ENCODE assay signal across 9 cellular contexts in genomic region chr3:136787226-136787793, GRCh38. TPM values are rescaled to one million over a fixed set of nuclear protein-coding genes. Genes with fewer than 3 reads are reported as not detected.
DNase-seq lines count a peak whose midpoint lies in the region; ATAC-seq and TF ChIP-seq lines count a peak whose summit lies in the region.
"Had no signal": no experiment of that assay in that cellular context is flagged by ENCODE, and none has a peak within 500 bp of the region (broad histone marks: within the 10 kb centered on the region; RNA-seq: fewer than 3 reads in every experiment).

No MANE protein-coding gene starts in this region.

- H3K36me3 ChIP-seq in GM23338 (ENCODE audit: insufficient read depth) (no peaks in the 10 kb centered on the region), OCI-LY7 (ENCODE audit: insufficient read depth, low read length) (no peaks in the 10 kb centered on the region), mammary epithelial cell (ENCODE audit: insufficient read depth, low read length) (no peaks in the 10 kb centered on the region)

- H3K4me2 ChIP-seq in GM23338 (no peak overlapping the region), OCI-LY7 (ENCODE audit: low read length) (peak overlapping the region; percentile 44), mammary epithelial cell (ENCODE audit: insufficient read depth, low read depth, low read length) (peak overlapping the region; percentile 48)

- no peaks in the 10 kb centered on the region for H3K9me2 ChIP-seq in GM23338 (ENCODE audit: insufficient read depth)
- no peaks in the 10 kb centered on the region for H3K9me2 ChIP-seq in OCI-LY7 (ENCODE audit: insufficient read depth, low read length)

- POLR2A ChIA-PET in OCI-LY7 (lab: Charles Lee): interaction anchor here (0.6 to 1.0 kb wide), 4 partner anchors 28 to 585 kb away, joined by 3 read pairs; no protein-coding TSS in a partner anchor

- H3K27ac Mint-ChIP-seq in GM23338: peak overlapping the region; percentile 79
- H3K27ac Mint-ChIP-seq: B cell had no signal

- CTCF ChIA-PET in OCI-LY7 (lab: Charles Lee; ENCODE audit: unreplicated experiment) (no interaction called here), mammary epithelial cell (lab: Charles Lee; ENCODE audit: low non-redundant PET) (no interaction called here)

- H3K4me3 Mint-ChIP-seq in GM23338: no peak overlapping the region
- H3K4me3 Mint-ChIP-seq: B cell had no signal

- H3K4me1 ChIP-seq in GM23338 (ENCODE audit: insufficient read depth) (peaks cover 17% of the 10 kb centered on the region), OCI-LY7 (ENCODE audit: insufficient read depth, low read length, poor library complexity, severe bottlenecking) (peaks cover 16% of the 10 kb centered on the region), mammary epithelial cell (ENCODE audit: insufficient read depth, low read length) (peaks cover 3% of the 10 kb centered on the region)

- no peaks in the 10 kb centered on the region for H3K36me3 Mint-ChIP-seq in GM23338 (ENCODE audit: low read depth)

- H3K27ac ChIP-seq in GM23338 (ENCODE audit: low read depth) (no peak overlapping the region; the same call in 1 of the 2 replicates), OCI-LY7 (ENCODE audit: low read depth, low read length, poor library complexity, severe bottlenecking) (no peak overlapping the region), mammary epithelial cell (ENCODE audit: insufficient read depth, low read depth, low read length) (peak overlapping the region; percentile 37)

- WGBS in mammary epithelial cell (ENCODE audit: low coverage, missing lambda C conversion rate): 88% methylated on average over 3 of the region's 3 CpGs

- H3K9me3 ChIP-seq in OCI-LY7 (ENCODE audit: low read length) (no peaks in the 10 kb centered on the region), mammary epithelial cell (replicated peaks; ENCODE audit: insufficient read depth, low read length) (no peaks in the 10 kb centered on the region)

- H3F3A ChIP-seq in GM23338 (replicated peaks; ENCODE audit: low read depth): no peaks in the 10 kb centered on the region

- peaks cover 3% of the 10 kb centered on the region for H3K27me3 Mint-ChIP-seq in GM23338 (ENCODE audit: insufficient read depth, low read depth, poor library complexity)

- H3K79me2 ChIP-seq in GM23338 (replicated peaks; ENCODE audit: insufficient read depth) (no peaks in the 10 kb centered on the region), OCI-LY7 (ENCODE audit: insufficient read depth, low read depth, low read length) (no peaks in the 10 kb centered on the region), mammary epithelial cell (ENCODE audit: insufficient read depth, low read length) (no peaks in the 10 kb centered on the region)

- H2AFZ ChIP-seq in GM23338: peak overlapping the region; percentile 61; the same call in 1 of the 2 replicates
- H2AFZ ChIP-seq in OCI-LY7 (ENCODE audit: low read length): peak overlapping the region; percentile 88
- H2AFZ ChIP-seq in mammary epithelial cell (ENCODE audit: low read depth, low read length): peak overlapping the region; percentile 40

- DNase-seq in NCI-H146 (lab: John Stamatoyannopoulos, UW): peak; percentile 17
- DNase-seq in NCI-H146 treated with DMSO at 0.1 percent for 48 hours (lab: John Stamatoyannopoulos, UW; ENCODE audit: unreplicated experiment): no peak
- DNase-seq in GM23338 (ENCODE audit: low spot score): no peak
- peak; percentile 47 for DNase-seq in OCI-LY7 (ENCODE audit: low spot score)
- no peak for DNase-seq in mammary epithelial cell
- DNase-seq in midbrain (lab: John Stamatoyannopoulos, UW): peak; percentile 14
- DNase-seq in SKM-1 treated with dmso at 0.1 percent for 144 hours (lab: John Stamatoyannopoulos, UW; ENCODE audit: unreplicated experiment): no peak
- no peak for DNase-seq in NCI-H128 (lab: John Stamatoyannopoulos, UW; ENCODE audit: unreplicated experiment)

- H4K20me1 ChIP-seq in GM23338 (replicated peaks; ENCODE audit: insufficient read depth): no peaks in the 10 kb centered on the region
- H4K20me1 ChIP-seq in OCI-LY7 (ENCODE audit: insufficient read depth, low read length): no peaks in the 10 kb centered on the region
- H4K20me1 ChIP-seq in mammary epithelial cell (ENCODE audit: insufficient read depth, low read length): no peaks in the 10 kb centered on the region

- no peak; the same call in 2 of the 3 replicates for ATAC-seq in GM23338

- peaks cover 15% of the 10 kb centered on the region; the same call in 2 of the 3 replicates for H3K4me1 Mint-ChIP-seq in GM23338
- H3K4me1 Mint-ChIP-seq: B cell had no signal

- no peak overlapping the region for H3K9ac ChIP-seq in mammary epithelial cell (ENCODE audit: insufficient read depth, low read length)

- dilution Hi-C loops in mammary epithelial cell (cut with HindIII; ENCODE audit: low sequenced_read_pairs): no loop called here

- H3K27me3 ChIP-seq in GM23338 (ENCODE audit: insufficient read depth): no peaks in the 10 kb centered on the region
- no peaks in the 10 kb centered on the region for H3K27me3 ChIP-seq in mammary epithelial cell (ENCODE audit: insufficient read depth, low read length)

- TF ChIP-seq CTCF in GM23338 (conservative IDR thresholded peaks at IDR 0.05; ENCODE audit: low read depth in 2 of 2): no peak
- 0 out of 2 replicates have a peak, but pooled peaks have one; percentile 18 for TF ChIP-seq CTCF in OCI-LY7 (conservative IDR thresholded peaks at IDR 0.05; ENCODE audit: low read length)
- no peak for TF ChIP-seq CTCF in mammary epithelial cell (conservative IDR thresholded peaks at IDR 0.05 in 1 of 2, IDR thresholded peaks at IDR 0.05 in 1 of 2; ENCODE audit: extremely low read depth in 1 of 2, insufficient read depth in 1 of 2, low read depth in 1 of 2, low read length in 2 of 2)

- BruUV-seq in OCI-LY7 (replicated peaks; lab: Mats Ljungman, UMichigan) (no TSS peak), mammary epithelial cell (replicated peaks; lab: Mats Ljungman, UMichigan) (no TSS peak)

- intact Hi-C loops in OCI-LY7 (cut with micrococcal nuclease; ENCODE audit: unreplicated experiment): no loop called here
- intact Hi-C loops in mammary epithelial cell (cut with micrococcal nuclease): no loop called here

- no peak overlapping the region for H3K4me3 ChIP-seq in GM23338
- no peak overlapping the region for H3K4me3 ChIP-seq in OCI-LY7 (ENCODE audit: low read depth, low read length, poor library complexity, severe bottlenecking)
- no peak overlapping the region for H3K4me3 ChIP-seq in mammary epithelial cell (replicated peaks in 1 of 3; ENCODE audit: insufficient read depth in 1 of 3, low read depth in 2 of 3, low read length in 3 of 3)

- in situ Hi-C loops in mammary epithelial cell (cut with MboI; ENCODE audit: low sequenced_read_pairs in 2 of 2): no loop called here

- no peaks in the 10 kb centered on the region; the same call in 2 of the 3 replicates for H3K9me3 Mint-ChIP-seq in GM23338

TF ChIP-seq in GM23338, 12 proteins besides CTCF, POLR2A, EP300 and RAD21:
- TF ChIP-seq STAT1 (IDR thresholded peaks at IDR 0.05; ENCODE audit: unreplicated experiment) (no peak), NANOG (IDR thresholded peaks at IDR 0.05; ENCODE audit: borderline replicate concordance) (no peak), ZNF331 (CRISPR knock-in tag; IDR thresholded peaks at IDR 0.05; ENCODE audit: low read depth) (no peak), POLR2AphosphoS5 (IDR thresholded peaks at IDR 0.05; ENCODE audit: low read depth) (no peak), ETS1 (IDR thresholded peaks at IDR 0.05) (no peak), CREB1 (CRISPR knock-in tag; IDR thresholded peaks at IDR 0.05; ENCODE audit: low read depth) (no peak), EZH2phosphoT487 (IDR thresholded peaks at IDR 0.05; ENCODE audit: unreplicated experiment) (no peak)

RNA-seq across cellular contexts. Expression of gene SLC35G2, which starts 31.6 kb away (rescaled TPM):
- total RNA-seq in GM23338 (2014; rRNA removed; shearing (Covaris generic)): 3.3 and 8.8 TPM in 2 replicates
- polyA plus RNA-seq in GM23338 (2016; fragmentation: Nextera tagmentation; extraction: Ambion mirVana): 6.0 and 6.8 TPM in 2 replicates
- 0.13 TPM in 1 of 2 replicates, not detected in the other for total RNA-seq in OCI-LY7 (2014; rRNA removed; shearing (Covaris generic))
- 0.40 and 0.59 TPM in 2 replicates for total RNA-seq in OCI-LY7 (2022)
- total RNA-seq in mammary epithelial cell: 1 to 10 TPM; 3.9 to 6.0 TPM
- polyA plus RNA-seq in mammary epithelial cell: 3.9 TPM
- 7.3 TPM for polyA minus RNA-seq in mammary epithelial cell

RNA-seq across cellular contexts. Expression of gene STAG1, which starts 35.1 kb away (rescaled TPM):
- total RNA-seq in GM23338 (2014; rRNA removed; shearing (Covaris generic)): 21.9 and 23.7 TPM in 2 replicates
- polyA plus RNA-seq in GM23338 (2016; fragmentation: Nextera tagmentation; extraction: Ambion mirVana) (7.6 and 9.0 TPM in 2 replicates), mammary epithelial cell (7.0 TPM)
- total RNA-seq in OCI-LY7 (2014; rRNA removed; shearing (Covaris generic)): 30.7 and 32.8 TPM in 2 replicates
- total RNA-seq in OCI-LY7 (2022) (46.6 and 49.9 TPM in 2 replicates), mammary epithelial cell (10 to 100 TPM; 19.2 to 29.9 TPM)
- polyA minus RNA-seq in mammary epithelial cell: 6.4 TPM

Comparison
In these comparisons a context has a peak if more than half of its experiments do, and no peak if none do; other contexts are left out.
1. DNase-seq: peak in NCI-H146 (single experiment), OCI-LY7 (single experiment) and midbrain (single experiment); none in NCI-H146 treated with DMSO at 0.1 percent for 48 hours (single experiment), GM23338 (single experiment), mammary epithelial cell (single experiment), SKM-1 treated with dmso at 0.1 percent for 144 hours (single experiment) and NCI-H128 (single experiment).
2. Peak in every context shown above with its lines, with median percentiles within 50 percentile points of each other: H2AFZ ChIP-seq.